Comparison of ENCODE assay signal across 20 cellular contexts in the genomic region with DNA sequence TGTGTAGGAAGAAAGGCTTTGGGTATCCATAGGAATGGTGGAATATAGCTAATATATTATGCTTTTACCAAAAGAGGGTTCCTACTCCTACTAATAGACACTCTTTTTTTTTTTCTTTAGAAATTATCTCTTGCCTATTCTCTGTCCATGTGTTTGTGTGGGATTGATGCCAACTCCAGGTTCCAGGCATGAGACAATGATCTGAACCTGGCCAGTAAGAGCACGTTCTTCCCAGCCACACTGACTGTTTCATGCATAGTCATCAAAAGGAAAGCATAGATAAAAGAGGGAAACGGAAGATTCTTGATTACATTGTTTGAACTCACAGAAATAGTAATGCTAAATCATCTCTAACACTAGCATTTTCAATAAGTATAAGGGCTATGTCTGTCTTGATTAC.
"Had no signal": no experiment of that assay in that cellular context is flagged by ENCODE, and none has a peak within 500 bp of the region (broad histone marks: within the 10 kb centered on the region; RNA-seq: fewer than 3 reads in every experiment).

No MANE protein-coding gene starts in this region.

- H3K27ac Mint-ChIP-seq: activated naive CD8-positive, alpha-beta T cell; endodermal cell; memory B cell; natural killer cell had no signal

- H3K27me3 ChIP-seq: dorsolateral prefrontal cortex, hepatocyte, left lung, stomach, upper lobe of right lung had no signal

- H3K9me3 ChIP-seq: stomach, thoracic aorta, upper lobe of right lung had no signal

- H2AFZ ChIP-seq: hepatocyte had no signal

- H3K4me2 ChIP-seq: hepatocyte had no signal

- H3K79me2 ChIP-seq: hepatocyte had no signal

- H3K36me3 Mint-ChIP-seq: activated naive CD8-positive, alpha-beta T cell; memory B cell had no signal

- H3K4me1 ChIP-seq: left lung, stomach, upper lobe of right lung had no signal

- H3K27ac ChIP-seq: dorsolateral prefrontal cortex, hepatocyte, left lung, stomach, thoracic aorta, upper lobe of right lung had no signal

- DNase-seq: activated CD4-positive, alpha-beta T cell treated with anti-CD3 and anti-CD28 coated beads, Interleukin-2, amount 50 U/mL, for 1 hour; activated CD8-positive, alpha-beta memory T cell treated with anti-CD3 and anti-CD28 coated beads for 24 hours; activated gamma-delta T cell treated with Interleukin-2 at 50 U/mL for 16 hours; dorsolateral prefrontal cortex; endodermal cell; kidney; left lung; natural killer cell; nucleus accumbens; posterior cingulate gyrus; retina; stimulated activated CD4-positive, alpha-beta T cell treated with anti-CD3 and anti-CD28 coated beads, Interleukin-12 subunit alpha, Interleukin-12 subunit beta, amount 100 ng/mL, for 4 hours; stimulated activated CD4-positive, alpha-beta T cell treated with anti-CD3 and anti-CD28 coated beads, Interleukin-2, amount 100 ng/mL, for 24 hours; stomach; upper lobe of right lung had no signal

- H3K4me3 Mint-ChIP-seq: activated naive CD8-positive, alpha-beta T cell; endodermal cell; memory B cell; natural killer cell had no signal

- H3K4me1 Mint-ChIP-seq: memory B cell, natural killer cell had no signal

- ATAC-seq: activated CD4-positive, CD25-positive, alpha-beta regulatory T cell treated with anti-CD3 and anti-CD28 coated beads, Interleukin-2, amount 50 U/mL, for 24 hours; left lung; natural killer cell; upper lobe of right lung had no signal

- H3K27me3 Mint-ChIP-seq: activated naive CD8-positive, alpha-beta T cell; memory B cell had no signal
